ENCODE assay signal across 8 cellular contexts in the genomic region with DNA sequence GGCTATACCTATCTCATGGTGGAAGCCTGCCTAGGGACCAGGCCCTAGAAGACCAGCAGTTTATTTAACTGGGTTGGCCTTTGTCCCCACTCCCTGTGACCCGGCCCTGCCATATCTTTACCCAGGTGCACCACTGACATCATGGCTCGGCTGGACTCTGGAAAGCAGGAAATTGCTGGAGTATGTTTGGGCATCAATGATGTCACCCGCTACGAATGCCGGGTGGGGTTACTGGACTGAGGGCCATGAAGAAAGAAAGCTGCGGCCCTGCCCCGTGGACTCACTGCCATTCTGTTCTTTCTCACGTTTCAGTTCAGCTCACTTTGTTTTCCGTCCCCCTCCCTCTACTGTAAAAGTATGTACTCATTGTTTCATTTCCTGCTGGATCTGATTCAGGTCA.
A peak's percentile ranks its signal among the peaks of the same experiment; 100 is the strongest.
DNase-seq lines count a peak whose midpoint lies in the region; ATAC-seq and TF ChIP-seq lines count a peak whose summit lies in the region.
"Not testable (repeated sequence)": the region's sequence is repeated elsewhere in the genome, so short reads cannot be mapped to it uniquely, and the experiment has no call there.

No MANE protein-coding gene starts in this region.

- H3K4me1 Mint-ChIP-seq in activated CD4-positive, alpha-beta memory T cell treated with anti-CD3 and anti-CD28 coated beads for 36 hours (ENCODE audit: low read depth): not testable (repeated sequence)

- H3K36me3 Mint-ChIP-seq in activated CD4-positive, alpha-beta memory T cell treated with anti-CD3 and anti-CD28 coated beads for 36 hours: not testable (repeated sequence)

- H3K27me3 ChIP-seq in MG63; body of pancreas; right atrium auricular region; spleen (replicated peaks in 1 of 7): not testable (repeated sequence)

- intact Hi-C loops in activated CD4-positive, alpha-beta memory T cell treated with anti-CD3 and anti-CD28 coated beads for 36 hours (cut with micrococcal nuclease); body of pancreas (cut with DNase I); spleen (cut with DNase I; ENCODE audit: low total_unique reads): not testable (repeated sequence)

- not testable (repeated sequence) for H3K27ac Mint-ChIP-seq in activated CD4-positive, alpha-beta memory T cell treated with anti-CD3 and anti-CD28 coated beads for 36 hours

- not testable (repeated sequence) for H3K36me3 ChIP-seq in MG63; body of pancreas (replicated peaks in 1 of 2; ENCODE audit: insufficient read depth in 1 of 2, low read depth in 2 of 2); right atrium auricular region; spleen

- H3K4me1 ChIP-seq in body of pancreas, right atrium auricular region, spleen: not testable (repeated sequence)

- CTCF ChIA-PET in activated CD4-positive, alpha-beta memory T cell treated with anti-CD3 and anti-CD28 coated beads for 36 hours (lab: Charles Lee): not testable (repeated sequence)

- ATAC-seq in body of pancreas: not testable (repeated sequence)

- H3K4me3 ChIP-seq in MG63; body of pancreas; fibroblast of pulmonary artery (replicated peaks; ENCODE audit: low read depth, low read length); right atrium auricular region; spleen: not testable (repeated sequence)

- H3K4me3 Mint-ChIP-seq in activated CD4-positive, alpha-beta memory T cell treated with anti-CD3 and anti-CD28 coated beads for 36 hours: not testable (repeated sequence)

- H3K27me3 Mint-ChIP-seq in activated CD4-positive, alpha-beta memory T cell treated with anti-CD3 and anti-CD28 coated beads for 36 hours: not testable (repeated sequence)

- not testable (repeated sequence) for H3K9me3 Mint-ChIP-seq in activated CD4-positive, alpha-beta memory T cell treated with anti-CD3 and anti-CD28 coated beads for 36 hours

- POLR2A ChIA-PET in activated CD4-positive, alpha-beta memory T cell treated with anti-CD3 and anti-CD28 coated beads for 36 hours (lab: Charles Lee): not testable (repeated sequence)

- H3K9me3 ChIP-seq in MG63, body of pancreas, right atrium auricular region, spleen: not testable (repeated sequence)

- not testable (repeated sequence) for TF ChIP-seq CTCF in body of pancreas (IDR thresholded peaks at IDR 0.05); fibroblast of pulmonary artery (IDR thresholded peaks at IDR 0.05; ENCODE audit: low read length, missing control alignments); right atrium auricular region (IDR thresholded peaks at IDR 0.05); spleen (IDR thresholded peaks at IDR 0.05 in 8 of 11, conservative IDR thresholded peaks at IDR 0.05 in 3 of 11)

- DNase-seq in ELR (ENCODE audit: low read depth): peak; percentile 36
- DNase-seq in MG63: peak; percentile 0
- peak; percentile 9 for DNase-seq in activated CD4-positive, alpha-beta memory T cell treated with anti-CD3 and anti-CD28 coated beads for 36 hours
- peak in 3 of 4 donors; percentile 1 to 41 (median 3) for DNase-seq in body of pancreas
- peak; percentile 44 for DNase-seq in fibroblast of pulmonary artery (ENCODE audit: low read depth)
- peak; percentile 57 for DNase-seq in right atrium auricular region (ENCODE audit: low spot score)
- DNase-seq in mucosa of gallbladder (ENCODE audit: low spot score): peak; percentile 13
- peak; percentile 2 for DNase-seq in spleen

- TF ChIP-seq POLR2A in body of pancreas (IDR thresholded peaks at IDR 0.05); spleen (IDR thresholded peaks at IDR 0.05): not testable (repeated sequence)

- H3K27ac ChIP-seq in body of pancreas, right atrium auricular region, spleen: not testable (repeated sequence)

- WGBS in body of pancreas, 2 donors: no CpG with 5 or more reads among the region's 9 CpGs
- WGBS in spleen, 5 donors: 43 to 76% (median 61%) methylated on average over 3 to 6 of the region's 9 CpGs; no CpG with 5 or more reads in 2 of the 5 donors

Comparison
In these comparisons a context has a peak if more than half of its experiments do, and no peak if none do; other contexts are left out.
1. DNase-seq: peak in every context shown above with its lines; median percentile 57 in right atrium auricular region; 44 in fibroblast of pulmonary artery; 36 in ELR; 13 in mucosa of gallbladder; 9 in activated CD4-positive, alpha-beta memory T cell treated with anti-CD3 and anti-CD28 coated beads for 36 hours; 3 in body of pancreas; 2 in spleen; 0 in MG63.